17 cellular contexts compared by ENCODE assay signal in the genomic region with DNA sequence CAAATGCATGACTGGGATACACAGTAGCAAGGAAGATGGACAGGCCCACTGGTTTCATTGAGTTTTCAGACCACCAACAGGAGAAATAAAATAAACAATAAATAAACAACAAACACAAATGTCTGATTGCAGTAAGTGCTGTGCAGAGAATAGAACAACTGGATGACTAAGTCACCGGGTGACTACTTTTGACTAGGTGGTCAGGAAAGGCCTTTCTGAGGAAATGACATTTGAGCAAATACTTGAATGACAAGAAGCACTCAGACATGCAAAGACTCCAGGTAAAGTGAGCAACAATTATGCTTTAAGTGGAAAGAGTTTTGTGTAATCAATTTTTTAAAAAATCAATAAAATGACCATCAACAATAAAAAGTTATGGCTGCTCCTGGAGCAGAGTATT.
A peak's percentile ranks its signal among the peaks of the same experiment; 100 is the strongest.
DNase-seq lines count a peak whose midpoint lies in the region; ATAC-seq, FAIRE-seq and TF ChIP-seq lines count a peak whose summit lies in the region.
"Had no signal": no experiment of that assay in that cellular context is flagged by ENCODE, and none has a peak within 500 bp of the region (broad histone marks: within the 10 kb centered on the region; RNA-seq: fewer than 3 reads in every experiment).

No MANE protein-coding gene starts in this region.

- H3K27ac ChIP-seq in PC-3 (ENCODE audit: low read length) (peak overlapping the region; percentile 99), epithelial cell of prostate (peak overlapping the region; percentile 99), MM.1S (ENCODE audit: low read length) (no peak overlapping the region)
- H3K27ac ChIP-seq: GM23248 had no signal

- H4K20me1 ChIP-seq in PC-3 (ENCODE audit: low read length) (no peaks in the 10 kb centered on the region), MM.1S (ENCODE audit: insufficient read depth, low read length) (no peaks in the 10 kb centered on the region)

- H2AFZ ChIP-seq in PC-3 (ENCODE audit: low read length) (no peak overlapping the region), MM.1S (ENCODE audit: low read length) (no peak overlapping the region)
- H2AFZ ChIP-seq: GM23248 had no signal

- CTCF ChIA-PET in Calu3 (lab: Charles Lee): interaction anchor here (1.2 kb wide), 1 partner anchor 31 kb away, joined by 3 read pairs; no protein-coding TSS in a partner anchor
- CTCF ChIA-PET in PC-3 (lab: Charles Lee): no interaction called here

- peaks cover 16% of the 10 kb centered on the region for H3K79me2 ChIP-seq in PC-3 (ENCODE audit: low read length)
- no peaks in the 10 kb centered on the region for H3K79me2 ChIP-seq in MM.1S (ENCODE audit: low read length)

- peak overlapping the region; percentile 97 for H3K27ac Mint-ChIP-seq in Calu3 (ENCODE audit: unreplicated experiment)
- H3K27ac Mint-ChIP-seq in progenitor cell of endocrine pancreas: peak overlapping the region; percentile 18
- H3K27ac Mint-ChIP-seq: CD8-positive, alpha-beta T cell had no signal

- POLR2A ChIA-PET in PC-3 (lab: Charles Lee; ENCODE audit: unreplicated experiment): no interaction called here

- intact Hi-C loops in Calu3 (cut with micrococcal nuclease; ENCODE audit: unreplicated experiment) (no loop called here), PC-3 (cut with micrococcal nuclease) (no loop called here)

- peaks cover 38% of the 10 kb centered on the region for H3K4me1 Mint-ChIP-seq in Calu3 (ENCODE audit: low read depth, unreplicated experiment)
- H3K4me1 Mint-ChIP-seq in progenitor cell of endocrine pancreas (ENCODE audit: low read depth): peaks cover 21% of the 10 kb centered on the region

- no peak for FAIRE-seq in GM12891 (lab: Jason Lieb, UNC)
- FAIRE-seq: H54 had no signal

- H3K27me3 ChIP-seq in PC-3 (ENCODE audit: low read length) (no peaks in the 10 kb centered on the region), MM.1S (replicated peaks; ENCODE audit: insufficient read depth, low read length) (no peaks in the 10 kb centered on the region)

- H3F3A ChIP-seq in PC-3 (ENCODE audit: low read length, unreplicated experiment) (peaks cover 18% of the 10 kb centered on the region), MM.1S (ENCODE audit: insufficient read depth, low read length) (no peaks in the 10 kb centered on the region)

- H3K27me3 Mint-ChIP-seq in Calu3 (ENCODE audit: unreplicated experiment) (no peaks in the 10 kb centered on the region), progenitor cell of endocrine pancreas (no peaks in the 10 kb centered on the region)

- no peak overlapping the region for H3K4me3 ChIP-seq in PC-3 (ENCODE audit: low read length)
- no peak overlapping the region for H3K4me3 ChIP-seq in MM.1S (ENCODE audit: low read length)
- H3K4me3 ChIP-seq: GM23248 had no signal

- H3K36me3 Mint-ChIP-seq in Calu3 (ENCODE audit: insufficient read depth, unreplicated experiment) (peaks cover 57% of the 10 kb centered on the region), progenitor cell of endocrine pancreas (ENCODE audit: insufficient read depth) (no peaks in the 10 kb centered on the region)
- H3K36me3 Mint-ChIP-seq: CD14-positive monocyte; CD8-positive, alpha-beta T cell had no signal

- TF ChIP-seq CTCF in Calu3 (IDR thresholded peaks at IDR 0.05; ENCODE audit: unreplicated experiment) (no peak), PC-3 (conservative IDR thresholded peaks at IDR 0.05; ENCODE audit: low read depth, low read length) (no peak), progenitor cell of endocrine pancreas (IDR thresholded peaks at IDR 0.05; ENCODE audit: unreplicated experiment) (no peak), MM.1S (IDR thresholded peaks at IDR 0.05; ENCODE audit: low read length) (no peak)

- no peak overlapping the region for H3K4me3 Mint-ChIP-seq in Calu3 (ENCODE audit: low read depth, unreplicated experiment)
- no peak overlapping the region for H3K4me3 Mint-ChIP-seq in progenitor cell of endocrine pancreas (ENCODE audit: low read depth)
- H3K4me3 Mint-ChIP-seq: CD14-positive monocyte; CD8-positive, alpha-beta T cell had no signal

- TF ChIP-seq POLR2A in GM12891 (IDR thresholded peaks at IDR 0.05; ENCODE audit: low read depth, low read length): no peak

- ATAC-seq in PC-3: no peak
- ATAC-seq: CD8-positive, alpha-beta T cell had no signal

- H3K36me3 ChIP-seq in PC-3 (ENCODE audit: low read depth, low read length) (no peaks in the 10 kb centered on the region), MM.1S (replicated peaks; ENCODE audit: insufficient read depth, low read length) (no peaks in the 10 kb centered on the region)

- DNase-seq in Calu3 (no peak), PC-3 (peak; percentile 32), epithelial cell of prostate (ENCODE audit: low read depth, low spot score) (no peak), progenitor cell of endocrine pancreas (ENCODE audit: low spot score, unreplicated experiment) (no peak), GM12891 (ENCODE audit: insufficient read length, low spot score) (no peak), NCI-H82 treated with DMSO at 0.1 percent for 48 hours (lab: John Stamatoyannopoulos, UW; ENCODE audit: unreplicated experiment) (no peak), MM.1S (no peak)
- no peak for DNase-seq in activated CD4-positive, alpha-beta T cell treated with anti-CD3 and anti-CD28 coated beads for 1 hour
- DNase-seq: CD8-positive, alpha-beta T cell; DMS 273 treated with DMSO at 0.1 percent for 48 hours; DMS79 treated with DMSO at 0.1 percent for 48 hours; EL; GDM1; GM23248; KBM-7 had no signal

- peak overlapping the region; percentile 90; the same call in 1 of the 2 replicates for H3K9ac ChIP-seq in PC-3 (ENCODE audit: low read length)
- no peak overlapping the region for H3K9ac ChIP-seq in MM.1S (ENCODE audit: low read length)
- H3K9ac ChIP-seq: GM23248 had no signal

- H3K4me2 ChIP-seq in PC-3 (ENCODE audit: low read length) (no peak overlapping the region), MM.1S (ENCODE audit: low read depth, low read length) (no peak overlapping the region)

- H3K4me1 ChIP-seq in PC-3 (ENCODE audit: insufficient read depth, low read length): peaks cover 69% of the 10 kb centered on the region
- H3K4me1 ChIP-seq in MM.1S (ENCODE audit: low read length): no peaks in the 10 kb centered on the region

- no peaks in the 10 kb centered on the region for H3K9me2 ChIP-seq in PC-3 (replicated peaks; ENCODE audit: low read length)
- no peaks in the 10 kb centered on the region for H3K9me2 ChIP-seq in MM.1S (replicated peaks; ENCODE audit: insufficient read depth, low read length)

- no peaks in the 10 kb centered on the region for H3K9me3 Mint-ChIP-seq in Calu3 (ENCODE audit: low read depth, unreplicated experiment)
- H3K9me3 Mint-ChIP-seq in progenitor cell of endocrine pancreas (ENCODE audit: low read depth): no peaks in the 10 kb centered on the region
- H3K9me3 Mint-ChIP-seq: CD14-positive monocyte; CD8-positive, alpha-beta T cell had no signal

- BruUV-seq in Calu3 (replicated peaks; lab: Mats Ljungman, UMichigan) (no TSS peak), PC-3 (replicated peaks; lab: Mats Ljungman, UMichigan) (no TSS peak)

- H3K9me3 ChIP-seq in PC-3 (ENCODE audit: low read length): no peaks in the 10 kb centered on the region
- no peaks in the 10 kb centered on the region for H3K9me3 ChIP-seq in MM.1S (replicated peaks; ENCODE audit: insufficient read depth, low read length)

TF ChIP-seq in GM12891, 5 proteins besides CTCF, POLR2A, EP300 and RAD21:
- TF ChIP-seq SPI1 (IDR thresholded peaks at IDR 0.05; ENCODE audit: low read depth, low read length) (no peak), POLR2AphosphoS5 (IDR thresholded peaks at IDR 0.05; ENCODE audit: low read depth, low read length) (no peak), POU2F2 (IDR thresholded peaks at IDR 0.05; ENCODE audit: low read depth, low read length) (no peak), TAF1 (IDR thresholded peaks at IDR 0.05; ENCODE audit: low read depth, low read length) (no peak), PAX5 (IDR thresholded peaks at IDR 0.05; ENCODE audit: insufficient read depth, low read length, severe bottlenecking) (no peak)
TF ChIP-seq in GM12891: peak in this region for 0.
